8 cellular contexts compared by ENCODE assay signal in genomic region chr22:39556970-39557811, GRCh38.
DNase-seq lines count a peak whose midpoint lies in the region; ATAC-seq, FAIRE-seq and TF ChIP-seq lines count a peak whose summit lies in the region.

No MANE protein-coding gene starts in this region.

- peak overlapping the region; percentile 25 for H3K4me3 ChIP-seq in effector memory CD4-positive, alpha-beta T cell (ENCODE audit: insufficient read depth, low read depth, low read length, poor library complexity, severe bottlenecking)

- ATAC-seq in HG03460 (IDR thresholded peaks at IDR 0.05; ENCODE audit: unreplicated experiment) (no peak), GM21825 (IDR thresholded peaks at IDR 0.05; ENCODE audit: unreplicated experiment) (no peak)

- DNase-seq in HEK293T (ENCODE audit: extremely low spot score) (peak; percentile 66), putamen (ENCODE audit: low spot score) (peak; percentile 36), H54 (ENCODE audit: insufficient read length, low spot score) (no peak), NCI-H1048 (lab: John Stamatoyannopoulos, UW) (no peak)
- peak; percentile 51 for DNase-seq in activated CD4-positive, alpha-beta T cell treated with anti-CD3 and anti-CD28 coated beads for 4 hours
- DNase-seq in effector memory CD4-positive, alpha-beta T cell = no peak

- no peaks in the 10 kb centered on the region for H3K36me3 ChIP-seq in effector memory CD4-positive, alpha-beta T cell (ENCODE audit: control insufficient read depth, insufficient read depth, low read length)

- H3K27ac ChIP-seq in effector memory CD4-positive, alpha-beta T cell (ENCODE audit: insufficient read depth, low read length, poor library complexity, severe bottlenecking) = no peak overlapping the region

- H3K9me3 ChIP-seq in effector memory CD4-positive, alpha-beta T cell (ENCODE audit: control insufficient read depth, low read length) = no peaks in the 10 kb centered on the region

- peaks cover 25% of the 10 kb centered on the region for H3K27me3 ChIP-seq in effector memory CD4-positive, alpha-beta T cell (replicated peaks; ENCODE audit: control insufficient read depth, insufficient read depth, low read length, poor library complexity, severe bottlenecking)

- no peak for FAIRE-seq in H54 (lab: Jason Lieb, UNC)

- TF ChIP-seq POLR2A in H54 (IDR thresholded peaks at IDR 0.05; ENCODE audit: low read depth, low read length) = no peak

- CTCF ChIA-PET in HEK293T (lab: Yijun Ruan, JAX) = interaction anchor here (1.1 to 1.2 kb wide), 2 partner anchors 467 to 480 kb away, joined by 8 read pairs; no protein-coding TSS in a partner anchor

- H3K4me1 ChIP-seq in effector memory CD4-positive, alpha-beta T cell (ENCODE audit: control insufficient read depth, insufficient read depth, low read length, poor library complexity, severe bottlenecking) = peaks cover 11% of the 10 kb centered on the region

- POLR2A ChIA-PET in HEK293T (lab: Yijun Ruan, JAX) = interaction anchor here (0.8 kb wide), 1 partner anchor 486 kb away, joined by 3 read pairs; no protein-coding TSS in a partner anchor

TF ChIP-seq in HEK293T, 16 proteins besides CTCF, POLR2A, EP300 and RAD21:
- TF ChIP-seq LEF1 (IDR thresholded peaks at IDR 0.05; ENCODE audit: borderline replicate concordance) (no peak), FOXK2 (IDR thresholded peaks at IDR 0.05) (no peak), FOXM1 (IDR thresholded peaks at IDR 0.05; ENCODE audit: borderline replicate concordance) (0 out of 2 replicates have a peak, but pooled peaks have one; percentile 16)
TF ChIP-seq in HEK293T: peak in this region for 1.

Comparison
In these comparisons a context has a peak if more than half of its experiments do, and no peak if none do; other contexts are left out.
1. DNase-seq: peak in HEK293T (single experiment), activated CD4-positive, alpha-beta T cell treated with anti-CD3 and anti-CD28 coated beads for 4 hours (2 of 2) and putamen (single experiment); none in effector memory CD4-positive, alpha-beta T cell (0 of 3), H54 (single experiment) and NCI-H1048 (single experiment).